15 cellular contexts compared by ENCODE assay signal in the genomic region with DNA sequence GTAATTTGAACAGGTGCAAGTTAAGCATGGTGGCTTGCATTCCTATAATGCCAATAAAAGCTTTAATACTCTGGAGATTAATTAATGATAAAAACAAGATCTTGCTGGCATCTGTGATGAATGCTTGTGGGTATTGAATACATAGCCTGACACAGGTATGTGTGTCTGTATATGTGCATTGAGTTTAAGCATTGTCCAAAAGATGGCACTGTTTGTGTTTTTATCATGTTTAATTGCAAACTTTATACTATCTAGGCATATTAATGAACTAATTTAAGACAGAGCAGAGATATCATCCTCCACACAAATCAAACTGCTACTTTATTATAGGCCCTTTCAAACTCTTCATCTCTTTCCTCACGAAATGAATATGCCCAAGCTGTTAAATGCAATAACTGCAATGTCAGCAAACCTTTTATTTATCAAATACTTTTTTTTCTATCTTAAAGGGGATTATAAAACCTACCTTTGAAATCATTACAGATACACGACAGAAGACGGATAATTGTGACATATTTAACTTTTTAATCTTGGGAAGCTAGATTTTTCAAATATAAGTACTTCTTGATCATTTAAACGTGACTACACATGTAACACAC.
A peak's percentile ranks its signal among the peaks of the same experiment; 100 is the strongest.
DNase-seq lines count a peak whose midpoint lies in the region; ATAC-seq and TF ChIP-seq lines count a peak whose summit lies in the region.
"Had no signal": no experiment of that assay in that cellular context is flagged by ENCODE, and none has a peak within 500 bp of the region (broad histone marks: within the 10 kb centered on the region; RNA-seq: fewer than 3 reads in every experiment).

No MANE protein-coding gene starts in this region.

- peaks cover 46% of the 10 kb centered on the region for H3K27me3 Mint-ChIP-seq in stimulated activated naive CD8-positive, alpha-beta T cell treated with anti-CD3 and anti-CD28 coated beads, Interleukin-15, amount 100 ng/mL, for 72 hours
- H3K27me3 Mint-ChIP-seq in effector memory CD8-positive, alpha-beta T cell = peaks cover 56% of the 10 kb centered on the region in 2 donors
- H3K27me3 Mint-ChIP-seq in T-helper 17 cell = peaks cover 71% of the 10 kb centered on the region

- H3K27ac ChIP-seq in AG04450 (ENCODE audit: low read depth, low read length) = no peak overlapping the region

- CTCF ChIA-PET in AG04450 (lab: Charles Lee) = interaction anchor here (0.7 to 1.5 kb wide), 8 partner anchors 9 to 1034 kb away, joined by 3 to 4 read pairs (median 3); no protein-coding TSS in a partner anchor

- H3K9me3 ChIP-seq in AG04450 (ENCODE audit: control insufficient read depth, insufficient read depth, low read length) (no peaks in the 10 kb centered on the region), T-helper 17 cell (ENCODE audit: control insufficient read depth, low read length, poor library complexity, severe bottlenecking) (no peaks in the 10 kb centered on the region)

- H3K27me3 ChIP-seq in AG04450 (ENCODE audit: control insufficient read depth, insufficient read depth, low read length) = peaks cover 25% of the 10 kb centered on the region

- H3K4me1 Mint-ChIP-seq in stimulated activated naive CD8-positive, alpha-beta T cell treated with anti-CD3 and anti-CD28 coated beads, Interleukin-15, amount 100 ng/mL, for 72 hours = no peaks in the 10 kb centered on the region
- H3K4me1 Mint-ChIP-seq in effector memory CD8-positive, alpha-beta T cell (ENCODE audit: low read depth in 2 of 2) = no peaks in the 10 kb centered on the region
- H3K4me1 Mint-ChIP-seq in T-helper 17 cell = peaks cover 4% of the 10 kb centered on the region
- H3K4me1 Mint-ChIP-seq: IgD-negative memory B cell; stimulated activated naive B cell treated with anti-CD40 and anti-IgM and Interleukin-4, amounts not matched to agents 10 μg/mL and 1 μg/mL and 100 μg/mL, for 72 hours had no signal

- H3K27ac Mint-ChIP-seq in stimulated activated naive CD8-positive, alpha-beta T cell treated with anti-CD3 and anti-CD28 coated beads, Interleukin-15, amount 100 ng/mL, for 72 hours = no peak overlapping the region
- H3K27ac Mint-ChIP-seq in effector memory CD8-positive, alpha-beta T cell = no peak overlapping the region
- no peak overlapping the region for H3K27ac Mint-ChIP-seq in T-helper 17 cell
- H3K27ac Mint-ChIP-seq: IgD-negative memory B cell; stimulated activated naive B cell treated with anti-CD40 and anti-IgM and Interleukin-4, amounts not matched to agents 10 μg/mL and 1 μg/mL and 100 μg/mL, for 72 hours had no signal

- H3K36me3 Mint-ChIP-seq in effector memory CD8-positive, alpha-beta T cell (ENCODE audit: insufficient read depth) = no peaks in the 10 kb centered on the region
- no peaks in the 10 kb centered on the region for H3K36me3 Mint-ChIP-seq in T-helper 17 cell (ENCODE audit: low read depth)
- H3K36me3 Mint-ChIP-seq: IgD-negative memory B cell; stimulated activated naive B cell treated with anti-CD40 and anti-IgM and Interleukin-4, amounts not matched to agents 10 μg/mL and 1 μg/mL and 100 μg/mL, for 72 hours had no signal

- no peak overlapping the region for H3K4me3 Mint-ChIP-seq in stimulated activated naive CD8-positive, alpha-beta T cell treated with anti-CD3 and anti-CD28 coated beads, Interleukin-15, amount 100 ng/mL, for 72 hours
- no peak overlapping the region for H3K4me3 Mint-ChIP-seq in effector memory CD8-positive, alpha-beta T cell
- H3K4me3 Mint-ChIP-seq in T-helper 17 cell = no peak overlapping the region
- H3K4me3 Mint-ChIP-seq: IgD-negative memory B cell; neural crest cell; stimulated activated naive B cell treated with anti-CD40 and anti-IgM and Interleukin-4, amounts not matched to agents 10 μg/mL and 1 μg/mL and 100 μg/mL, for 72 hours had no signal

- in situ Hi-C loops in SK-MEL-5 (cut with HindIII; ENCODE audit: low pct_unique_long_range_greater_than_20kb, low sequenced_read_pairs) = no loop called here

- TF ChIP-seq CTCF in AG04450 (IDR thresholded peaks at IDR 0.05; ENCODE audit: low read depth, low read length) = peak; percentile 39
- TF ChIP-seq CTCF in foreskin fibroblast (IDR thresholded peaks at IDR 0.05; ENCODE audit: low read depth, low read length) = no peak

- no peak for ATAC-seq in GM18520 (IDR thresholded peaks at IDR 0.05; ENCODE audit: unreplicated experiment)
- no peak for ATAC-seq in stimulated activated naive CD8-positive, alpha-beta T cell treated with anti-CD3 and anti-CD28 coated beads, Interleukin-15, amount 100 ng/mL, for 72 hours
- no peak for ATAC-seq in effector memory CD8-positive, alpha-beta T cell (replicated peaks)
- ATAC-seq in T-helper 17 cell = no peak
- ATAC-seq: stimulated activated naive B cell treated with anti-CD40 and anti-IgM and Interleukin-4, amounts not matched to agents 10 μg/mL and 1 μg/mL and 100 μg/mL, for 72 hours had no signal

- POLR2A ChIA-PET in AG04450 (lab: Yijun Ruan, JAX) = no interaction called here

- H3K9me3 Mint-ChIP-seq in stimulated activated naive CD8-positive, alpha-beta T cell treated with anti-CD3 and anti-CD28 coated beads, Interleukin-15, amount 100 ng/mL, for 72 hours = no peaks in the 10 kb centered on the region
- no peaks in the 10 kb centered on the region for H3K9me3 Mint-ChIP-seq in effector memory CD8-positive, alpha-beta T cell
- H3K9me3 Mint-ChIP-seq: neural crest cell; stimulated activated naive B cell treated with anti-CD40 and anti-IgM and Interleukin-4, amounts not matched to agents 10 μg/mL and 1 μg/mL and 100 μg/mL, for 72 hours had no signal

- no peak for DNase-seq in AG04450 (ENCODE audit: low read depth, low spot score)
- DNase-seq in HCEC 1CT = peak; percentile 32
- peak; percentile 18 for DNase-seq in SK-MEL-5 (ENCODE audit: low read depth, low spot score)
- DNase-seq in foreskin fibroblast = peak; percentile 6 to 52
- no peak for DNase-seq in stimulated activated naive CD8-positive, alpha-beta T cell treated with anti-CD3 and anti-CD28 coated beads, Interleukin-15, amount 100 ng/mL, for 72 hours
- DNase-seq in effector memory CD8-positive, alpha-beta T cell = no peak
- no peak for DNase-seq in T-helper 17 cell
- DNase-seq: amniotic stem cell; erythroblast; kidney glomerular epithelial cell; stimulated activated naive B cell treated with anti-CD40 and anti-IgM and Interleukin-4, amounts not matched to agents 10 μg/mL and 1 μg/mL and 100 μg/mL, for 72 hours; T-helper 2 cell had no signal

- H3K4me3 ChIP-seq in AG04450 (ENCODE audit: low read depth, low read length) (no peak overlapping the region), foreskin fibroblast (ENCODE audit: low read depth in 1 of 2, low read length in 2 of 2) (no peak overlapping the region)

Comparison
In these comparisons a context has a peak if more than half of its experiments do, and no peak if none do; other contexts are left out.
1. DNase-seq: peak in HCEC 1CT (single experiment), SK-MEL-5 (single experiment) and foreskin fibroblast (2 of 2); none in AG04450 (single experiment), stimulated activated naive CD8-positive, alpha-beta T cell treated with anti-CD3 and anti-CD28 coated beads, Interleukin-15, amount 100 ng/mL, for 72 hours (0 of 2), effector memory CD8-positive, alpha-beta T cell (0 of 3) and T-helper 17 cell (0 of 3).